Comparison of ENCODE assay signal across 14 cellular contexts in genomic region chr5:134893748-134894505, GRCh38. TPM values are rescaled to one million over a fixed set of nuclear protein-coding genes. Genes with fewer than 3 reads are reported as not detected.
DNase-seq lines count a peak whose midpoint lies in the region; ATAC-seq and TF ChIP-seq lines count a peak whose summit lies in the region.
"Had no signal": no experiment of that assay in that cellular context is flagged by ENCODE, and none has a peak within 500 bp of the region (broad histone marks: within the 10 kb centered on the region; RNA-seq: fewer than 3 reads in every experiment).

No MANE protein-coding gene starts in this region.

- no peak overlapping the region for H3K27ac ChIP-seq in CD4-positive, alpha-beta T cell (ENCODE audit: low read depth, low read length)
- H3K27ac ChIP-seq: BLaER1 treated with 17β-estradiol and CSF1 and Interleukin-3, amounts not matched to agents 10 nM and 100 nM had no signal

- DNase-seq in CD4-positive, alpha-beta T cell: no peak
- peak; percentile 42 for DNase-seq in H7
- no peak for DNase-seq in WTC11 (ENCODE audit: low spot score)
- no peak for DNase-seq in memory B cell (ENCODE audit: low spot score in 2 of 2)
- no peak for DNase-seq in NK-92 (lab: John Stamatoyannopoulos, UW; ENCODE audit: unreplicated experiment)
- no peak for DNase-seq in left lobe of liver (ENCODE audit: low spot score)
- DNase-seq in NOMO-1 treated with DMSO at 0.1 percent for 48 hours (lab: John Stamatoyannopoulos, UW; ENCODE audit: unreplicated experiment): no peak
- DNase-seq in NCI-H2081 treated with DMSO at 0.1 percent for 48 hours (lab: John Stamatoyannopoulos, UW): no peak
- DNase-seq: ACHN; CD4-positive, CD25-positive, alpha-beta regulatory T cell; DMS79 had no signal

- no peaks in the 10 kb centered on the region for H3K27me3 Mint-ChIP-seq in CD4-positive, alpha-beta T cell
- H3K27me3 Mint-ChIP-seq in WTC11 (ENCODE audit: low read depth): no peaks in the 10 kb centered on the region
- no peaks in the 10 kb centered on the region for H3K27me3 Mint-ChIP-seq in memory B cell
- H3K27me3 Mint-ChIP-seq: CD4-positive, CD25-positive, alpha-beta regulatory T cell had no signal

- H3K36me3 ChIP-seq in H7 (replicated peaks; ENCODE audit: control insufficient read depth, insufficient read depth, low read length): no peaks in the 10 kb centered on the region; the same call in 1 of the 2 replicates

- CTCF ChIA-PET in CD4-positive, alpha-beta T cell (lab: Charles Lee): interaction anchor here (0.8 kb wide), 1 partner anchor 10 kb away, joined by 3 read pairs; no protein-coding TSS in a partner anchor
- CTCF ChIA-PET in WTC11 (lab: Charles Lee): interaction anchor here (1.2 kb wide), 1 partner anchor 42 kb away, joined by 3 read pairs; no protein-coding TSS in a partner anchor

- no peak for TF ChIP-seq CTCF in CD4-positive, alpha-beta T cell (IDR thresholded peaks at IDR 0.05)
- TF ChIP-seq CTCF in WTC11 (IDR thresholded peaks at IDR 0.05): no peak

- intact Hi-C loops in CD4-positive, alpha-beta T cell (cut with DNase I, micrococcal nuclease): no loop called here

- no peaks in the 10 kb centered on the region for H3K27me3 ChIP-seq in CD4-positive, alpha-beta T cell (ENCODE audit: control insufficient read depth, insufficient read depth, low read length)
- no peaks in the 10 kb centered on the region for H3K27me3 ChIP-seq in H7 (ENCODE audit: control insufficient read depth, insufficient read depth, low read length)
- H3K27me3 ChIP-seq: BLaER1 treated with 17β-estradiol and CSF1 and Interleukin-3, amounts not matched to agents 10 nM and 100 nM had no signal

- peaks cover 66% of the 10 kb centered on the region for H3K36me3 Mint-ChIP-seq in CD4-positive, alpha-beta T cell (ENCODE audit: low read depth)
- peaks cover 4% of the 10 kb centered on the region for H3K36me3 Mint-ChIP-seq in WTC11
- H3K36me3 Mint-ChIP-seq in memory B cell: peaks cover 37% of the 10 kb centered on the region

- H3K9me3 ChIP-seq in CD4-positive, alpha-beta T cell (ENCODE audit: control insufficient read depth, low read length): no peaks in the 10 kb centered on the region

- no peak for ATAC-seq in CD4-positive, alpha-beta T cell (ENCODE audit: poor library complexity)
- ATAC-seq in WTC11 (peak; percentile 60), memory B cell (ENCODE audit: low read depth) (no peak), left lobe of liver (no peak)
- ATAC-seq: GM12878, HepG2 had no signal

- H3K4me3 ChIP-seq in H7 (ENCODE audit: insufficient read depth, low read depth, low read length): no peak overlapping the region
- H3K4me3 ChIP-seq: BLaER1 treated with 17β-estradiol and CSF1 and Interleukin-3, amounts not matched to agents 10 nM and 100 nM; GM12878 had no signal

- POLR2A ChIA-PET in CD4-positive, alpha-beta T cell (lab: Charles Lee): interaction anchor here (2.2 kb wide), 1 partner anchor 11 kb away, joined by 6 read pairs; the partner anchor contains the start of gene PCBD2
- POLR2A ChIA-PET in WTC11 (lab: Charles Lee): no interaction called here

- peak overlapping the region; percentile 17 for H3K27ac Mint-ChIP-seq in CD4-positive, alpha-beta T cell
- no peak overlapping the region for H3K27ac Mint-ChIP-seq in WTC11
- peak overlapping the region; percentile 4 for H3K27ac Mint-ChIP-seq in memory B cell
- H3K27ac Mint-ChIP-seq: CD4-positive, CD25-positive, alpha-beta regulatory T cell had no signal

- no peak overlapping the region for H3K4me3 Mint-ChIP-seq in CD4-positive, alpha-beta T cell
- H3K4me3 Mint-ChIP-seq in WTC11: no peak overlapping the region
- H3K4me3 Mint-ChIP-seq in memory B cell: no peak overlapping the region
- H3K4me3 Mint-ChIP-seq: CD4-positive, CD25-positive, alpha-beta regulatory T cell had no signal

- H3K9me3 Mint-ChIP-seq in CD4-positive, alpha-beta T cell: no peaks in the 10 kb centered on the region
- H3K9me3 Mint-ChIP-seq in WTC11 (no peaks in the 10 kb centered on the region), memory B cell (no peaks in the 10 kb centered on the region)
- H3K9me3 Mint-ChIP-seq: CD4-positive, CD25-positive, alpha-beta regulatory T cell had no signal

- no peaks in the 10 kb centered on the region for H3K4me1 Mint-ChIP-seq in CD4-positive, alpha-beta T cell (ENCODE audit: low read depth)
- H3K4me1 Mint-ChIP-seq in WTC11 (peaks cover 12% of the 10 kb centered on the region), memory B cell (peaks cover 12% of the 10 kb centered on the region)

TF ChIP-seq in WTC11, 78 proteins besides CTCF, POLR2A, EP300 and RAD21:
- TF ChIP-seq GRHL2 (CRISPR knock-in tag; IDR thresholded peaks at IDR 0.05; ENCODE audit: insufficient replicate concordance, severe bottlenecking): no peak
- TF ChIP-seq HMGXB4 (CRISPR knock-in tag; IDR thresholded peaks at IDR 0.05): no peak
- no peak for TF ChIP-seq AFF4 (CRISPR knock-in tag; IDR thresholded peaks at IDR 0.05; ENCODE audit: borderline replicate concordance)
TF ChIP-seq in WTC11: peak in this region for 0.

RNA-seq across cellular contexts. Expression of gene PCBD2, which starts 11.0 kb away (rescaled TPM):
- total RNA-seq in CD4-positive, alpha-beta T cell: 1 to 10 TPM; 5.2 to 5.8 TPM
- 2.3 and 8.5 TPM in 2 replicates for total RNA-seq in H7 (2014; rRNA removed; shearing (Covaris generic))
- total RNA-seq in WTC11 (2021): 9.9 to 12.8 TPM (median 9.9 TPM) in 3 replicates
- total RNA-seq in left lobe of liver: 10.6 TPM

RNA-seq across cellular contexts. Expression of gene TXNDC15, which starts 19.8 kb away (rescaled TPM):
- 10 to 100 TPM; 19.6 to 20.0 TPM for total RNA-seq in CD4-positive, alpha-beta T cell
- 22.5 and 25.5 TPM in 2 replicates for total RNA-seq in H7 (2014; rRNA removed; shearing (Covaris generic))
- total RNA-seq in WTC11 (2021) (26.1 to 28.7 TPM (median 26.1 TPM) in 3 replicates), left lobe of liver (30.2 TPM)

RNA-seq across cellular contexts. Expression of gene C5orf24, which starts 48.2 kb away (rescaled TPM):
- total RNA-seq in CD4-positive, alpha-beta T cell: 10 to 100 TPM; 34.6 to 36.5 TPM
- 15.4 and 21.0 TPM in 2 replicates for total RNA-seq in H7 (2014; rRNA removed; shearing (Covaris generic))
- total RNA-seq in WTC11 (2021) (15.7 to 21.2 TPM (median 20.6 TPM) in 3 replicates), left lobe of liver (25.9 TPM)
